ENCODE assay signal across 9 cellular contexts in the genomic region with DNA sequence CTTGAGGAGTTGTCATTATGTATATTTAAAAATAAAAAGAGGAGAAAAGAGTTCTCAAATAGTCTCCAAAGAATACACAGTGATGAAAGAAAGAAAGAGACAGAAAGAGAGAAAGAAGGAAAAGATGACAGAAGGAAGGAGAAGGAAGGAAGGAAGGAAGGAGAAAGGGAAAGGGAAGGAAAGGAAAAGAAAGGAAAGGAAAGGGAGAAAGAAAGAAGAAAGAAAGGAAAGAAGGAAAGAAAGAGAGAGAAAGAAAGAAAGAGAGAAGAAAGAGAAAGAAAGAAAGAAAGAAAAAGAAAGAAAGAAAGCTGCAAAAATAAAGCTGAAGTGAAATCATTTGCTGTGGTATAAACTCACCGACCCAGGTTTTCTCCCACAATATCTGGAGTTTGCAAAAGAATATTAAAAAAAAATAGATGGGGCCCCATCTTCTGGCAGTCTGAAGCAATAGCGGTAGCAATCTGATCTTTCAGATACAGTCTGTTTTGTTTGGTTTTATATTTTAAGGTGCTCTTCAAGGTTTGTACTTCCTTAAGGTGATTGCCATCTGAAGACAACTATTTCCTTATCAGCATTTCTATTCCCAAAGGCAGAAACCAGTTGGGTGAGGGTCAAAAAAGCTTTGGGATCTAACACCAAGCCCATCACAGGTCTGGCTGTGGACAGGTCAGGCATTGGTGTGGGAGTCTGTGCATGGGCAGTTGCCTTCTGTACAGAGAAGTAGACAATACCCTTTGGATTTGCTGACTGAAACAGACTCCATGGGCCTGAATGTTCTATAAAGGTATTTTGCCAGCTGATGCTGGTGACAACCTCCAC.
DNase-seq lines count a peak whose midpoint lies in the region; ATAC-seq and TF ChIP-seq lines count a peak whose summit lies in the region.
"Had no signal": no experiment of that assay in that cellular context is flagged by ENCODE, and none has a peak within 500 bp of the region (broad histone marks: within the 10 kb centered on the region; RNA-seq: fewer than 3 reads in every experiment).

No MANE protein-coding gene starts in this region.

- H3K4me1 Mint-ChIP-seq in brain (peaks cover 15% of the 10 kb centered on the region), nephron progenitor cell (peaks cover 16% of the 10 kb centered on the region)
- H3K4me1 Mint-ChIP-seq in activated T-helper 2 cell treated with anti-CD3 and anti-CD28 coated beads, Interferon-gamma antibody, Interleukin-2, Interleukin-4, amounts not matched to agents 10 μg/mL and 5 μg/mL and 100 μg/mL, durations not matched to agents 14 hours and 24 hours and 36 hours (ENCODE audit: low read depth) = peaks cover 2% of the 10 kb centered on the region
- H3K4me1 Mint-ChIP-seq: activated B cell treated with CpG ODN at 0.5 μM for 24 hours had no signal

- peak; percentile 80 for ATAC-seq in GM18867 (IDR thresholded peaks at IDR 0.05; ENCODE audit: unreplicated experiment)
- no peak for ATAC-seq in gastrocnemius medialis

- no peaks in the 10 kb centered on the region for H3K36me3 Mint-ChIP-seq in brain
- no peaks in the 10 kb centered on the region for H3K36me3 Mint-ChIP-seq in nephron progenitor cell (ENCODE audit: low read depth)
- no peaks in the 10 kb centered on the region for H3K36me3 Mint-ChIP-seq in activated T-helper 2 cell treated with anti-CD3 and anti-CD28 coated beads, Interferon-gamma antibody, Interleukin-2, Interleukin-4, amounts not matched to agents 10 μg/mL and 5 μg/mL and 100 μg/mL, durations not matched to agents 14 hours and 24 hours and 36 hours (ENCODE audit: low read depth)

- H3K4me1 ChIP-seq in gastrocnemius medialis = no peaks in the 10 kb centered on the region

- H3K27me3 Mint-ChIP-seq in brain (no peaks in the 10 kb centered on the region), nephron progenitor cell (ENCODE audit: low read depth, poor library complexity) (no peaks in the 10 kb centered on the region)
- peaks cover 17% of the 10 kb centered on the region for H3K27me3 Mint-ChIP-seq in activated T-helper 2 cell treated with anti-CD3 and anti-CD28 coated beads, Interferon-gamma antibody, Interleukin-2, Interleukin-4, amounts not matched to agents 10 μg/mL and 5 μg/mL and 100 μg/mL, durations not matched to agents 14 hours and 24 hours and 36 hours (ENCODE audit: low read depth)

- no peak overlapping the region for H3K4me3 Mint-ChIP-seq in brain
- no peak overlapping the region for H3K4me3 Mint-ChIP-seq in nephron progenitor cell
- no peak overlapping the region for H3K4me3 Mint-ChIP-seq in activated T-helper 2 cell treated with anti-CD3 and anti-CD28 coated beads, Interferon-gamma antibody, Interleukin-2, Interleukin-4, amounts not matched to agents 10 μg/mL and 5 μg/mL and 100 μg/mL, durations not matched to agents 14 hours and 24 hours and 36 hours (ENCODE audit: low read depth)
- H3K4me3 Mint-ChIP-seq: activated B cell treated with CpG ODN at 0.5 μM for 24 hours had no signal

- peak; percentile 56 for TF ChIP-seq CTCF in LNCaP clone FGC (IDR thresholded peaks at IDR 0.05; ENCODE audit: control insufficient read depth, extremely low read depth, insufficient read depth)
- peak; percentile 63 to 64 for TF ChIP-seq CTCF in brain (conservative IDR thresholded peaks at IDR 0.05)
- peak; percentile 14 for TF ChIP-seq CTCF in nephron progenitor cell (IDR thresholded peaks at IDR 0.05)
- no peak for TF ChIP-seq CTCF in gastrocnemius medialis (IDR thresholded peaks at IDR 0.05 in 4 of 5, conservative IDR thresholded peaks at IDR 0.05 in 1 of 5)

- H3K9me3 ChIP-seq in gastrocnemius medialis = no peaks in the 10 kb centered on the region

- H3K9me3 Mint-ChIP-seq in brain = no peaks in the 10 kb centered on the region
- H3K9me3 Mint-ChIP-seq in nephron progenitor cell = no peaks in the 10 kb centered on the region
- H3K9me3 Mint-ChIP-seq in activated T-helper 2 cell treated with anti-CD3 and anti-CD28 coated beads, Interferon-gamma antibody, Interleukin-2, Interleukin-4, amounts not matched to agents 10 μg/mL and 5 μg/mL and 100 μg/mL, durations not matched to agents 14 hours and 24 hours and 36 hours = no peaks in the 10 kb centered on the region
- H3K9me3 Mint-ChIP-seq: activated B cell treated with CpG ODN at 0.5 μM for 24 hours had no signal

- no peaks in the 10 kb centered on the region for H3K36me3 ChIP-seq in gastrocnemius medialis

- no peak overlapping the region for H3K27ac ChIP-seq in gastrocnemius medialis

- H3K27me3 ChIP-seq in gastrocnemius medialis = no peaks in the 10 kb centered on the region

- TF ChIP-seq POLR2A in gastrocnemius medialis (IDR thresholded peaks at IDR 0.05) = no peak

- DNase-seq in LNCaP clone FGC (ENCODE audit: low read depth) (peak; percentile 52), nephron progenitor cell (no peak), gastrocnemius medialis (no peak), NCI-H345 treated with DMSO at 0.1 percent for 48 hours (lab: John Stamatoyannopoulos, UW; ENCODE audit: unreplicated experiment) (no peak)
- DNase-seq in activated T-helper 2 cell treated with anti-CD3 and anti-CD28 coated beads, Interferon-gamma antibody, Interleukin-2, Interleukin-4, amounts not matched to agents 10 μg/mL and 5 μg/mL and 100 μg/mL, durations not matched to agents 14 hours and 24 hours and 36 hours (ENCODE audit: low spot score) = no peak
- DNase-seq in stimulated activated CD4-positive, alpha-beta T cell treated with anti-CD3 and anti-CD28 coated beads, Interleukin-4, amount 100 ng/mL, for 4 hours = no peak
- DNase-seq: activated B cell treated with CpG ODN at 0.5 μM for 24 hours had no signal

- intact Hi-C loops in activated T-helper 2 cell treated with anti-CD3 and anti-CD28 coated beads, Interferon-gamma antibody, Interleukin-2, Interleukin-4, amounts not matched to agents 10 μg/mL and 5 μg/mL and 100 μg/mL, durations not matched to agents 14 hours and 24 hours and 36 hours (cut with micrococcal nuclease) = loop anchor here (10.0 kb wide), 1 partner anchor 238 kb away; no protein-coding TSS in a partner anchor
- intact Hi-C loops in gastrocnemius medialis (cut with DNase I; ENCODE audit: low total_unique reads) = loop anchor here (10.0 kb wide), 1 partner anchor 1508 kb away; no protein-coding TSS in a partner anchor

- H3K27ac Mint-ChIP-seq in brain = no peak overlapping the region
- H3K27ac Mint-ChIP-seq in nephron progenitor cell = no peak overlapping the region
- H3K27ac Mint-ChIP-seq in activated T-helper 2 cell treated with anti-CD3 and anti-CD28 coated beads, Interferon-gamma antibody, Interleukin-2, Interleukin-4, amounts not matched to agents 10 μg/mL and 5 μg/mL and 100 μg/mL, durations not matched to agents 14 hours and 24 hours and 36 hours = no peak overlapping the region
- H3K27ac Mint-ChIP-seq: activated B cell treated with CpG ODN at 0.5 μM for 24 hours had no signal

- no peak overlapping the region for H3K4me3 ChIP-seq in LNCaP clone FGC (ENCODE audit: low read depth, low read length)
- H3K4me3 ChIP-seq in gastrocnemius medialis = no peak overlapping the region

- in situ Hi-C loops in gastrocnemius medialis (cut with MboI; ENCODE audit: low sequenced_read_pairs in 4 of 4) = no loop called here

Comparison
In these comparisons a context has a peak if more than half of its experiments do, and no peak if none do; other contexts are left out.
1. CTCF ChIP-seq: peak in LNCaP clone FGC (single experiment), brain (2 of 2) and nephron progenitor cell (single experiment); none in gastrocnemius medialis (0 of 5).